Comparison of ENCODE assay signal across 15 cellular contexts in the genomic region with DNA sequence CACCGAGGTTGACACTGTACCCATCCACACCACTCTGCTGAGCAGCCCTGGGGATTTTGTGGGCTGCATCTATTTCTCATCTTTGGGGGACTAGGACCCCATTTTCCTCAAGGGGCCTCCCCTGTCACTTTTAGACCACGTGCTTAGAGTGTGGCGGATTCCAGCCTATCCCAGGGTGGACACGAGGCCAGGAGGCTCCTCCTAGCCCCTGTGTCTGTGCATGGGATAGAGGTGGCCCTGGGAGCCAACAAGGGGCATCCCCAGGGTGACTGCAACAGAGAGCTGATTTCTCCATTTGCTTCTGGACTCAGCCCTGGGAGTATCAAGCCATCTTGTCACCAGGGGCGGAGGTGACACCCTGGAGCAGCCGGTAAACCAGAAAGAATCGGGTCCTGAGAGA. TPM values are rescaled to one million over a fixed set of nuclear protein-coding genes. Genes with fewer than 3 reads are reported as not detected.
"Had no signal": no experiment of that assay in that cellular context is flagged by ENCODE, and none has a peak within 500 bp of the region (broad histone marks: within the 10 kb centered on the region; RNA-seq: fewer than 3 reads in every experiment).

No MANE protein-coding gene starts in this region.

- H3K4me3 Mint-ChIP-seq: activated CD8-positive, alpha-beta memory T cell treated with anti-CD3 and anti-CD28 coated beads, Interleukin-2, amount 10 ng/mL, durations not matched to agents 7 days and 5 days; activated CD8-positive, alpha-beta T cell treated with anti-CD3 and anti-CD28 coated beads for 36 hours; stimulated activated naive B cell treated with anti-CD40 and anti-IgM and Interleukin-4, amounts not matched to agents 10 μg/mL and 1 μg/mL and 100 μg/mL, for 72 hours had no signal

- H3K36me3 Mint-ChIP-seq: activated CD8-positive, alpha-beta memory T cell treated with anti-CD3 and anti-CD28 coated beads, Interleukin-2, amount 10 ng/mL, durations not matched to agents 7 days and 5 days had no signal

- H3K27ac Mint-ChIP-seq: activated CD8-positive, alpha-beta T cell treated with anti-CD3 and anti-CD28 coated beads for 36 hours; progenitor cell of endocrine pancreas; stimulated activated naive B cell treated with anti-CD40 and anti-IgM and Interleukin-4, amounts not matched to agents 10 μg/mL and 1 μg/mL and 100 μg/mL, for 72 hours had no signal

- H3K36me3 ChIP-seq: sigmoid colon, transverse colon, uterus had no signal

- H3K4me1 ChIP-seq: heart right ventricle, sigmoid colon, transverse colon, uterus had no signal

- ATAC-seq: activated CD8-positive, alpha-beta T cell treated with anti-CD3 and anti-CD28 coated beads for 36 hours had no signal

- H3K27me3 Mint-ChIP-seq: activated CD8-positive, alpha-beta memory T cell treated with anti-CD3 and anti-CD28 coated beads, Interleukin-2, amount 10 ng/mL, durations not matched to agents 7 days and 5 days; activated naive CD8-positive, alpha-beta T cell treated with anti-CD3 and anti-CD28 coated beads, Interleukin-2, amount 10 ng/mL, durations not matched to agents 7 days and 5 days; progenitor cell of endocrine pancreas had no signal

- DNase-seq: activated CD8-positive, alpha-beta T cell treated with anti-CD3 and anti-CD28 coated beads for 36 hours; amygdala; cortex of kidney; erythroblast; foreskin fibroblast; kidney; retina; sigmoid colon; transverse colon; uterus had no signal

RNA-seq across cellular contexts. Expression of gene CPAMD8, which starts 24.2 kb away (rescaled TPM):
- total RNA-seq: activated CD8-positive, alpha-beta T cell treated with anti-CD3 and anti-CD28 coated beads for 36 hours had no signal
